1 cellular context compared by ENCODE assay signal in genomic region chr3:45311953-45312795, GRCh38.
TF ChIP-seq lines count a peak whose summit lies in the region.

No MANE protein-coding gene starts in this region.

TF ChIP-seq in WTC11, 78 proteins besides CTCF, POLR2A, EP300 and RAD21:
- TF ChIP-seq MAX (CRISPR knock-in tag; IDR thresholded peaks at IDR 0.05) (peak; percentile 44; the same call in 1 of the 2 replicates), ZNF317 (CRISPR knock-in tag; IDR thresholded peaks at IDR 0.05; ENCODE audit: borderline replicate concordance, low read depth) (no peak), ZNF281 (CRISPR knock-in tag; IDR thresholded peaks at IDR 0.05) (no peak)
TF ChIP-seq in WTC11: peak in this region for 1.
